In the genomic region with DNA sequence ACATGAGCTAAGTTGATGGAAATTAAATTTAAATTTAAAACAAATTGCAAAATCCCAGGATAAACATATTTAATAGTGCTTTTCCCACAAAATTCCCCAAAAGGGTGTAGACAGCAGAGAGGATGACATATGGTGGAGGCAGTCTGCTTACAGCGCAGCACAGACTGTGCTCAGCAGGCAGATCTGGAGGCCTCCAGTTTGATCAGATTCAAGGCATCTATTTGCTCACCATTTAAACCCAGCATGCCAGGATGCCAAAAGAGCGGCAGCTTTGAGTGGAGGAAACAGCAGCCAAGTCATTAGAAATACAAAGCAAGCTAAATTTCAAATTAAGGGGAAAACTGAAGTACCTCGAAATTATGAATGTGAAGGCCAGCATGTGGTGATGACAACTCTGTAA, we compare ENCODE assay signal across 20 cellular contexts.
"Had no signal": no experiment of that assay in that cellular context is flagged by ENCODE, and none has a peak within 500 bp of the region (broad histone marks: within the 10 kb centered on the region; RNA-seq: fewer than 3 reads in every experiment).

No MANE protein-coding gene starts in this region.

- H3K4me3 ChIP-seq: ascending aorta, coronary artery, esophagus squamous epithelium, gastroesophageal sphincter, heart left ventricle, right lobe of liver, skin epidermis, tibial artery had no signal

- H3K27ac ChIP-seq: brain microvascular endothelial cell, coronary artery, esophagus squamous epithelium, gastroesophageal sphincter, heart left ventricle, right lobe of liver, skin epidermis, tibial artery had no signal

- H3K9me3 Mint-ChIP-seq: activated naive CD4-positive, alpha-beta T cell treated with anti-CD3 and anti-CD28 coated beads, Interleukin-2, amount 50 U/mL, for 72 hours; activated T-cell treated with anti-CD3 and anti-CD28 coated beads, Interleukin-2, amount 50 U/mL, for 24 hours had no signal

- H3K36me3 Mint-ChIP-seq: activated naive CD4-positive, alpha-beta T cell treated with anti-CD3 and anti-CD28 coated beads, Interleukin-2, amount 50 U/mL, for 72 hours had no signal

- H3K27ac Mint-ChIP-seq: activated naive CD4-positive, alpha-beta T cell treated with anti-CD3 and anti-CD28 coated beads, Interleukin-2, amount 50 U/mL, for 72 hours; activated T-cell treated with anti-CD3 and anti-CD28 coated beads, Interleukin-2, amount 50 U/mL, for 24 hours; activated T-helper 17 cell treated with anti-CD3 and anti-CD28 coated beads, Interleukin-2, amount 50 U/mL, for 72 hours; nephron progenitor cell; stimulated activated naive CD8-positive, alpha-beta T cell treated with anti-CD3 and anti-CD28 coated beads, Interleukin-15, Interleukin-2, amounts not matched to agents 100 ng/mL and 50 ng/mL, for 24 hours had no signal

- H3K4me3 Mint-ChIP-seq: activated T-cell treated with anti-CD3 and anti-CD28 coated beads, Interleukin-2, amount 50 U/mL, for 24 hours; activated T-helper 17 cell treated with anti-CD3 and anti-CD28 coated beads, Interleukin-2, amount 50 U/mL, for 72 hours; nephron progenitor cell; stimulated activated naive CD8-positive, alpha-beta T cell treated with anti-CD3 and anti-CD28 coated beads, Interleukin-15, Interleukin-2, amounts not matched to agents 100 ng/mL and 50 ng/mL, for 24 hours had no signal

- ATAC-seq: activated CD4-positive, CD25-positive, alpha-beta regulatory T cell treated with anti-CD3 and anti-CD28 coated beads, Interleukin-2, amount 50 U/mL, for 24 hours; activated naive CD4-positive, alpha-beta T cell treated with anti-CD3 and anti-CD28 coated beads, Interleukin-2, amount 50 U/mL, for 72 hours; activated T-helper 17 cell treated with anti-CD3 and anti-CD28 coated beads, Interleukin-2, amount 50 U/mL, for 72 hours; gastroesophageal sphincter; heart left ventricle; left colon; right lobe of liver had no signal

- H3K4me1 Mint-ChIP-seq: activated T-helper 17 cell treated with anti-CD3 and anti-CD28 coated beads, Interleukin-2, amount 50 U/mL, for 72 hours; nephron progenitor cell had no signal

- H3K36me3 ChIP-seq: ascending aorta, brain microvascular endothelial cell, esophagus squamous epithelium, gastroesophageal sphincter, heart left ventricle, right lobe of liver, tibial artery had no signal

- DNase-seq: activated CD4-positive, alpha-beta T cell treated with anti-CD3 and anti-CD28 coated beads, Interleukin-2, amount 50 U/mL, for 1 hour; activated T-cell treated with anti-CD3 and anti-CD28 coated beads, Interleukin-2, amount 50 U/mL, for 24 hours; brain microvascular endothelial cell; esophagus squamous epithelium; heart left ventricle; left colon; mesenchymal stem cell; nephron progenitor cell; nucleus accumbens; right lobe of liver; stimulated activated CD4-positive, alpha-beta T cell treated with anti-CD3 and anti-CD28 coated beads, Interleukin-1b, Interleukin-23, amount 100 ng/mL, for 48 hours; tibial artery had no signal

- H3K4me1 ChIP-seq: ascending aorta, esophagus squamous epithelium, gastroesophageal sphincter, heart left ventricle, right lobe of liver had no signal

- H3K9me3 ChIP-seq: ascending aorta, esophagus squamous epithelium, gastroesophageal sphincter, heart left ventricle, right lobe of liver, tibial artery had no signal

- H3K27me3 Mint-ChIP-seq: activated T-cell treated with anti-CD3 and anti-CD28 coated beads, Interleukin-2, amount 50 U/mL, for 24 hours; activated T-helper 17 cell treated with anti-CD3 and anti-CD28 coated beads, Interleukin-2, amount 50 U/mL, for 72 hours; stimulated activated naive CD8-positive, alpha-beta T cell treated with anti-CD3 and anti-CD28 coated beads, Interleukin-15, Interleukin-2, amounts not matched to agents 100 ng/mL and 50 ng/mL, for 24 hours had no signal

- H3K27me3 ChIP-seq: ascending aorta, brain microvascular endothelial cell, esophagus squamous epithelium, gastroesophageal sphincter, heart left ventricle, right lobe of liver, tibial artery had no signal
